12 cellular contexts compared by ENCODE assay signal in the genomic region with DNA sequence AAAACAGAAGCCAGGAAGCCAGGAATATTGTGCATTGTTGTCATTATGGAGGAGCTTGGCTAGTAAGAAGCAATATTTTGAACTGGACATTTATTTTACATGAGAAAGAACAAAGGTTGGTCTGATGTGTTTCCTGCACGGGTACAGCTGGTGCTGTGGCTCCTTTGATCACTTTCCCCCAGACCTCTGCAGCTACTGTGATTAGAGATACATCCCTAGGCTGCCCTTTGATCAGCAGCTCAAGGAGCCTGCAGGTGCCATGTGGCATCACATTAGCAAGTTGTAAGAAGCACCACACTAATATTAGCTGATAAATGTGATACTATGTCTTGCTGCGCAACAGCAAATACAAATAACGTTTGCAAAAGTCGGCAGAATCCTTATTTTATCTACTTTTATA. TPM values are rescaled to one million over a fixed set of nuclear protein-coding genes. Genes with fewer than 3 reads are reported as not detected.
DNase-seq lines count a peak whose midpoint lies in the region; ATAC-seq and TF ChIP-seq lines count a peak whose summit lies in the region.
"Had no signal": no experiment of that assay in that cellular context is flagged by ENCODE, and none has a peak within 500 bp of the region (broad histone marks: within the 10 kb centered on the region; RNA-seq: fewer than 3 reads in every experiment).

No MANE protein-coding gene starts in this region.

- H3K36me3 ChIP-seq in DND-41 (ENCODE audit: insufficient read depth, low read length): no peaks in the 10 kb centered on the region
- no peaks in the 10 kb centered on the region for H3K36me3 ChIP-seq in mucosa of descending colon (ENCODE audit: low read depth)
- H3K36me3 ChIP-seq: thyroid gland had no signal

- CTCF ChIA-PET in activated CD4-positive, alpha-beta memory T cell treated with anti-CD3 and anti-CD28 coated beads for 36 hours (lab: Charles Lee): no interaction called here

- no peaks in the 10 kb centered on the region for H3K79me2 ChIP-seq in DND-41 (ENCODE audit: insufficient read depth, low read length)

- H3K9ac ChIP-seq in DND-41 (ENCODE audit: low read depth, low read length): no peak overlapping the region

- H3K27me3 ChIP-seq in DND-41 (ENCODE audit: insufficient read depth, low read length, poor library complexity) (no peaks in the 10 kb centered on the region), foreskin keratinocyte (no peaks in the 10 kb centered on the region)
- H3K27me3 ChIP-seq: thyroid gland had no signal

- H3K4me1 Mint-ChIP-seq in activated CD4-positive, alpha-beta memory T cell treated with anti-CD3 and anti-CD28 coated beads for 36 hours (ENCODE audit: low read depth): peaks cover 8% of the 10 kb centered on the region

- TF ChIP-seq CTCF in DND-41 (IDR thresholded peaks at IDR 0.05; ENCODE audit: borderline replicate concordance, extremely low read depth, low read length, poor library complexity, severe bottlenecking) (no peak), WI38 (IDR thresholded peaks at IDR 0.05; ENCODE audit: low read depth, low read length) (no peak), foreskin keratinocyte (conservative IDR thresholded peaks at IDR 0.05) (no peak), mucosa of descending colon (IDR thresholded peaks at IDR 0.05) (no peak)

- H3K27ac Mint-ChIP-seq in activated CD4-positive, alpha-beta memory T cell treated with anti-CD3 and anti-CD28 coated beads for 36 hours: no peak overlapping the region

- ATAC-seq in DND-41 (ENCODE audit: insufficient read depth, low read depth) (0 out of 3 replicates have a peak, but pooled peaks have one; percentile 27), foreskin keratinocyte (no peak), mucosa of descending colon (no peak)
- ATAC-seq: activated T-cell treated with anti-CD3 and anti-CD28 coated beads, Interleukin-2, amount 50 U/mL, for 4 hours had no signal

- DNase-seq in DND-41 (no peak), foreskin keratinocyte (no peak), retina (peak; percentile 16), mucosa of descending colon (no peak)
- no peak for DNase-seq in activated naive CD4-positive, alpha-beta T cell treated with anti-CD3 and anti-CD28 coated beads, Interleukin-2, amount 50 U/mL, for 16 hours
- DNase-seq in stimulated activated naive CD4-positive, alpha-beta T cell treated with Interleukin-2 at 50 U/mL for 16 hours (lab: John Stamatoyannopoulos, UW): no peak
- no peak for DNase-seq in activated CD4-positive, alpha-beta memory T cell treated with anti-CD3 and anti-CD28 coated beads for 36 hours
- DNase-seq: activated T-cell treated with anti-CD3 and anti-CD28 coated beads, Interleukin-2, amount 50 U/mL, for 4 hours; NCI-H187 had no signal

- H3K4me3 ChIP-seq in DND-41 (ENCODE audit: low read depth in 1 of 2, low read length in 2 of 2) (no peak overlapping the region), WI38 (ENCODE audit: low read depth, low read length) (peak overlapping the region; percentile 79), mucosa of descending colon (no peak overlapping the region)

- H3K4me3 Mint-ChIP-seq in activated CD4-positive, alpha-beta memory T cell treated with anti-CD3 and anti-CD28 coated beads for 36 hours: no peak overlapping the region
- H3K4me3 Mint-ChIP-seq: activated T-cell treated with anti-CD3 and anti-CD28 coated beads, Interleukin-2, amount 50 U/mL, for 4 hours had no signal

- H3K4me2 ChIP-seq in DND-41 (ENCODE audit: insufficient read depth, low read length): no peak overlapping the region

- H3K4me1 ChIP-seq in DND-41 (ENCODE audit: insufficient read depth, low read length): peaks cover 4% of the 10 kb centered on the region; the same call in 1 of the 2 replicates
- peaks cover 10% of the 10 kb centered on the region for H3K4me1 ChIP-seq in foreskin keratinocyte
- H3K4me1 ChIP-seq in mucosa of descending colon (ENCODE audit: low read depth): peaks cover 4% of the 10 kb centered on the region

- POLR2A ChIA-PET in activated CD4-positive, alpha-beta memory T cell treated with anti-CD3 and anti-CD28 coated beads for 36 hours (lab: Charles Lee): no interaction called here

- peaks cover 7% of the 10 kb centered on the region for H3K9me3 Mint-ChIP-seq in activated CD4-positive, alpha-beta memory T cell treated with anti-CD3 and anti-CD28 coated beads for 36 hours
- H3K9me3 Mint-ChIP-seq: activated T-cell treated with anti-CD3 and anti-CD28 coated beads, Interleukin-2, amount 50 U/mL, for 4 hours had no signal

- H3K27me3 Mint-ChIP-seq in activated CD4-positive, alpha-beta memory T cell treated with anti-CD3 and anti-CD28 coated beads for 36 hours: peaks cover 45% of the 10 kb centered on the region

- H3K9me3 ChIP-seq in DND-41 (ENCODE audit: insufficient read depth, low read length, severe bottlenecking): no peaks in the 10 kb centered on the region
- H3K9me3 ChIP-seq in mucosa of descending colon: no peaks in the 10 kb centered on the region
- H3K9me3 ChIP-seq: thyroid gland had no signal

- H2AFZ ChIP-seq in DND-41 (ENCODE audit: low read depth, low read length): no peak overlapping the region

- intact Hi-C loops in mucosa of descending colon (cut with DNase I, micrococcal nuclease): loop anchor here in 1 of 2 donors (10.0 kb wide), 1 partner anchor 674 kb away; no protein-coding TSS in a partner anchor
- intact Hi-C loops in activated CD4-positive, alpha-beta memory T cell treated with anti-CD3 and anti-CD28 coated beads for 36 hours (cut with micrococcal nuclease): no loop called here

- H3K36me3 Mint-ChIP-seq in activated CD4-positive, alpha-beta memory T cell treated with anti-CD3 and anti-CD28 coated beads for 36 hours: no peaks in the 10 kb centered on the region

- no peaks in the 10 kb centered on the region for H4K20me1 ChIP-seq in DND-41 (ENCODE audit: insufficient read depth, low read length)

- H3K27ac ChIP-seq in DND-41 (ENCODE audit: low read length) (no peak overlapping the region), foreskin keratinocyte (peak overlapping the region; percentile 76)
- H3K27ac ChIP-seq: HL-60 had no signal

RNA-seq across cellular contexts. Expression of a gene that starts 2.5 kb away (rescaled TPM):
- total RNA-seq in foreskin keratinocyte: 36.6 and 41.4 TPM in 2 replicates
- 13.9 and 14.2 TPM in 2 replicates for polyA plus RNA-seq in foreskin keratinocyte
- total RNA-seq in mucosa of descending colon: 10 to 100 TPM in 1 of 3 donors, 1 to 10 TPM in 2; 3.9 to 27.9 (median 6.1) TPM
- not detected for total RNA-seq in activated CD4-positive, alpha-beta memory T cell treated with anti-CD3 and anti-CD28 coated beads for 36 hours

Comparison
In these comparisons a context has a peak if more than half of its experiments do, and no peak if none do; other contexts are left out.
1. RNA of a gene that starts 2.5 kb away (total RNA-seq): 36.6 to 41.4 TPM in foreskin keratinocyte and 3.9 to 27.9 TPM in mucosa of descending colon; not detected in activated CD4-positive, alpha-beta memory T cell treated with anti-CD3 and anti-CD28 coated beads for 36 hours; every median in the first group is over 4 times any median in the second.